ENCODE assay signal across 12 cellular contexts in the genomic region with DNA sequence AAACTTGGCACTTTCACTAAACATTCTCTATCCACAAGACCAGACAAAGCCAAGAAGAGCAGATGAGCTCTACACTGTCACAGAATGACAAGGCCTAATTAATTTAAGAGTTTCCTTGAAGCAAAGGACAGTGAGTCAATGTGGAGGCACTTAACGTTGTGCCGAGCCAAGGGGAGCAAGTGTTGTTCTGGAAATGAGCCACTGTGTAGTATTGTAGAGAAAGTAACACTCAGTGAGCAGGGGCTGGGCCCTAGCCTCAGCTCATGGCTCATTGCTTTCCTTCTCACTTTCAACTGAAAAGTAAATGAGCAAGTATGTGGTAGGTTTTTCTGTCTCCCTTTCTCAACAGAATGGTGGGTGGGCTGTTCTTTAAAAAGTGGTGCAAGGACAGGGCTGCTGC. TPM values are rescaled to one million over a fixed set of nuclear protein-coding genes. Genes with fewer than 3 reads are reported as not detected.
DNase-seq lines count a peak whose midpoint lies in the region; ATAC-seq, FAIRE-seq and TF ChIP-seq lines count a peak whose summit lies in the region.
"Had no signal": no experiment of that assay in that cellular context is flagged by ENCODE, and none has a peak within 500 bp of the region (broad histone marks: within the 10 kb centered on the region; RNA-seq: fewer than 3 reads in every experiment).

No MANE protein-coding gene starts in this region.

- H3K27me3 ChIP-seq in mesendoderm (ENCODE audit: insufficient read depth, low read length, poor library complexity) = no peaks in the 10 kb centered on the region

- H3K4me3 Mint-ChIP-seq in naive thymus-derived CD8-positive, alpha-beta T cell = peak overlapping the region in 1 of 10 donors; percentile 24
- H3K4me3 Mint-ChIP-seq: CD14-positive monocyte, T-helper 17 cell had no signal

- H3K79me2 ChIP-seq in mesendoderm (ENCODE audit: control insufficient read depth, insufficient read depth, low read length) = no peaks in the 10 kb centered on the region

- H3K4ac ChIP-seq in mesendoderm (ENCODE audit: low read depth, low read length) = no peak overlapping the region

- no peak overlapping the region for H3K18ac ChIP-seq in mesendoderm (ENCODE audit: low read length)

- H2AK5ac ChIP-seq in mesendoderm (ENCODE audit: low read length) = no peak overlapping the region

- H3K4me1 Mint-ChIP-seq in naive thymus-derived CD8-positive, alpha-beta T cell = peaks cover 11 to 54% (median 30%) of the 10 kb centered on the region in 4 donors

- POLR2A ChIA-PET in RWPE1 (lab: Yijun Ruan, JAX; ENCODE audit: low non-redundant PET) = no interaction called here
- POLR2A ChIA-PET in naive thymus-derived CD8-positive, alpha-beta T cell (lab: Charles Lee) = interaction anchor here (1.3 to 1.6 kb wide), 2 partner anchors 13 to 15 kb away, joined by 3 to 4 read pairs; no protein-coding TSS in a partner anchor

- no peak for FAIRE-seq in urothelium cell line (lab: Jason Lieb, UNC)

- H3K4me3 ChIP-seq in mesendoderm (ENCODE audit: low read length) = no peak overlapping the region

- H3K23ac ChIP-seq in mesendoderm (ENCODE audit: low read length) = no peak overlapping the region

- H3K27ac ChIP-seq in RWPE1 (peak overlapping the region; percentile 52; the same call in 1 of the 2 replicates), mesendoderm (ENCODE audit: low read depth, low read length) (no peak overlapping the region)

- no peak overlapping the region for H2BK5ac ChIP-seq in mesendoderm (ENCODE audit: low read length)

- CTCF ChIA-PET in RWPE1 (lab: Yijun Ruan, JAX) = interaction anchor here (0.6 to 1.5 kb wide), 2 partner anchors 17 to 41 kb away, joined by 3 to 4 read pairs; no protein-coding TSS in a partner anchor

- H3K4me2 ChIP-seq in mesendoderm (ENCODE audit: low read length) = no peak overlapping the region

- H3K79me1 ChIP-seq in mesendoderm (ENCODE audit: low read length) = no peaks in the 10 kb centered on the region

- H4K8ac ChIP-seq in mesendoderm (ENCODE audit: low read depth, low read length) = no peak overlapping the region

- TF ChIP-seq CTCF in RWPE1 (conservative IDR thresholded peaks at IDR 0.05; ENCODE audit: low read depth) = no peak

- no peaks in the 10 kb centered on the region for H3K9me3 Mint-ChIP-seq in naive thymus-derived CD8-positive, alpha-beta T cell
- H3K9me3 Mint-ChIP-seq: CD14-positive monocyte had no signal

- no peak overlapping the region for H3K56ac ChIP-seq in mesendoderm (ENCODE audit: low read length)

- no peak overlapping the region for H3K9ac ChIP-seq in mesendoderm (ENCODE audit: low read length)

- H3K36me3 Mint-ChIP-seq in naive thymus-derived CD8-positive, alpha-beta T cell = no peaks in the 10 kb centered on the region
- H3K36me3 Mint-ChIP-seq: CD14-positive monocyte had no signal

- DNase-seq in stimulated activated CD4-positive, alpha-beta T cell treated with anti-CD3 and anti-CD28 coated beads, Interleukin-1b, Interleukin-23, amount 100 ng/mL, for 48 hours = peak; percentile 55
- no peak for DNase-seq in stimulated activated CD4-positive, alpha-beta T cell treated with anti-CD3 and anti-CD28 coated beads, Interleukin-4, amount 100 ng/mL, for 4 hours
- DNase-seq in RWPE1 (ENCODE audit: low spot score) (no peak), mesendoderm (no peak), SIG-M5 (lab: John Stamatoyannopoulos, UW) (no peak), urothelium cell line (ENCODE audit: low spot score) (no peak)
- no peak for DNase-seq in naive thymus-derived CD8-positive, alpha-beta T cell
- DNase-seq: foreskin fibroblast, NCI-H1048, T-helper 17 cell had no signal

- no peak overlapping the region for H2BK15ac ChIP-seq in mesendoderm (replicated peaks; ENCODE audit: low read depth)

- peaks cover 2% of the 10 kb centered on the region for H3K4me1 ChIP-seq in mesendoderm (ENCODE audit: control insufficient read depth, low read depth, low read length)

- no CpG with 5 or more reads among the region's 2 CpGs for WGBS in mesendoderm (ENCODE audit: extremely low coverage, insufficient coverage, low lambda C conversion rate)

- peak; percentile 87 for ATAC-seq in HG02852 (IDR thresholded peaks at IDR 0.05; ENCODE audit: unreplicated experiment)
- ATAC-seq in naive thymus-derived CD8-positive, alpha-beta T cell = no peak
- ATAC-seq: T-helper 17 cell had no signal

- peak overlapping the region in 4 of 10 donors; percentile 7 to 81 (median 15) for H3K27ac Mint-ChIP-seq in naive thymus-derived CD8-positive, alpha-beta T cell
- H3K27ac Mint-ChIP-seq: T-helper 17 cell had no signal

- no peak overlapping the region for H2BK120ac ChIP-seq in mesendoderm (ENCODE audit: low read depth, low read length)

- H4K5ac ChIP-seq in mesendoderm (ENCODE audit: low read length) = no peak overlapping the region

- no peaks in the 10 kb centered on the region for H3K27me3 Mint-ChIP-seq in naive thymus-derived CD8-positive, alpha-beta T cell

- H3K36me3 ChIP-seq in mesendoderm (ENCODE audit: control insufficient read depth, insufficient read depth, low read length) = no peaks in the 10 kb centered on the region

RNA-seq across cellular contexts. Expression of a gene that starts 11.7 kb away (rescaled TPM):
- 10 to 100 TPM; 25.1 to 25.7 TPM for total RNA-seq in naive thymus-derived CD8-positive, alpha-beta T cell
- polyA plus RNA-seq in naive thymus-derived CD8-positive, alpha-beta T cell = 10 to 100 TPM; 26.0 to 32.5 (median 28.9) TPM
- 7.9 TPM for polyA plus RNA-seq in mesendoderm (2013, experiment 1 of 2)
- polyA plus RNA-seq in mesendoderm (2013, experiment 2 of 2) = 7.8 TPM
